27 cellular contexts compared by ENCODE assay signal in genomic region chr6:149328083-149328482, GRCh38. TPM values are rescaled to one million over a fixed set of nuclear protein-coding genes. Genes with fewer than 3 reads are reported as not detected.
DNase-seq lines count a peak whose midpoint lies in the region; ATAC-seq and TF ChIP-seq lines count a peak whose summit lies in the region.
"Had no signal": no experiment of that assay in that cellular context is flagged by ENCODE, and none has a peak within 500 bp of the region (broad histone marks: within the 10 kb centered on the region; RNA-seq: fewer than 3 reads in every experiment).

No MANE protein-coding gene starts in this region.

- H3K4me1 Mint-ChIP-seq in CD14-positive monocyte (peaks cover 69% of the 10 kb centered on the region), WTC11 (peaks cover 70% of the 10 kb centered on the region)
- H3K4me1 Mint-ChIP-seq in effector memory CD8-positive, alpha-beta T cell (ENCODE audit: low read depth in 2 of 2): peaks cover 48 to 67% of the 10 kb centered on the region in 2 donors

- intact Hi-C loops in CD14-positive monocyte (cut with micrococcal nuclease): no loop called here

- POLR2A ChIA-PET in WTC11 (lab: Charles Lee) (no interaction called here), HEK293T (lab: Yijun Ruan, JAX) (no interaction called here)

- peak; percentile 51 to 61 for ATAC-seq in activated CD4-positive, CD25-positive, alpha-beta regulatory T cell treated with anti-CD3 and anti-CD28 coated beads, Interleukin-2, amount 50 U/mL, for 24 hours
- ATAC-seq in WTC11: no peak
- ATAC-seq in effector memory CD8-positive, alpha-beta T cell (replicated peaks): no peak
- no peak for ATAC-seq in GM18867 (IDR thresholded peaks at IDR 0.05; ENCODE audit: unreplicated experiment)
- ATAC-seq: esophagus mucosa, right cardiac atrium had no signal

- peaks cover 0 to 5% of the 10 kb centered on the region in 2 donors for H3K36me3 Mint-ChIP-seq in CD14-positive monocyte
- H3K36me3 Mint-ChIP-seq in WTC11: no peaks in the 10 kb centered on the region
- no peaks in the 10 kb centered on the region for H3K36me3 Mint-ChIP-seq in effector memory CD8-positive, alpha-beta T cell (ENCODE audit: insufficient read depth)

- no peak for TF ChIP-seq CTCF in CD14-positive monocyte (IDR thresholded peaks at IDR 0.05)
- no peak for TF ChIP-seq CTCF in WTC11 (IDR thresholded peaks at IDR 0.05)

- CTCF ChIA-PET in WTC11 (lab: Charles Lee): no interaction called here
- CTCF ChIA-PET in HEK293T (lab: Yijun Ruan, JAX): interaction anchor here (0.5 kb wide), 1 partner anchor 299 kb away, joined by 3 read pairs; no protein-coding TSS in a partner anchor

- H3K27ac Mint-ChIP-seq in CD14-positive monocyte: peak overlapping the region in 4 of 7 donors; percentile 8 to 45 (median 25)
- H3K27ac Mint-ChIP-seq in WTC11: 0 out of 2 replicates have a peak overlapping the region, but pooled peaks have one; percentile 18
- no peak overlapping the region for H3K27ac Mint-ChIP-seq in effector memory CD8-positive, alpha-beta T cell

- H3K9me3 Mint-ChIP-seq in CD14-positive monocyte (no peaks in the 10 kb centered on the region), WTC11 (no peaks in the 10 kb centered on the region)
- H3K9me3 Mint-ChIP-seq in effector memory CD8-positive, alpha-beta T cell: no peaks in the 10 kb centered on the region

- H3K27me3 Mint-ChIP-seq in CD14-positive monocyte (ENCODE audit: low read depth in 3 of 3) (no peaks in the 10 kb centered on the region), WTC11 (ENCODE audit: low read depth) (no peaks in the 10 kb centered on the region)
- H3K27me3 Mint-ChIP-seq in effector memory CD8-positive, alpha-beta T cell: no peaks in the 10 kb centered on the region

- H3K4me3 Mint-ChIP-seq in CD14-positive monocyte: no peak overlapping the region
- H3K4me3 Mint-ChIP-seq in WTC11: no peak overlapping the region
- peak overlapping the region; percentile 13 to 61 for H3K4me3 Mint-ChIP-seq in effector memory CD8-positive, alpha-beta T cell

- DNase-seq in activated CD4-positive, CD25-positive, alpha-beta regulatory T cell (lab: John Stamatoyannopoulos, UW): no peak
- DNase-seq in CD14-positive monocyte (ENCODE audit: low spot score) (no peak), WTC11 (ENCODE audit: low spot score) (no peak), HEK293T (ENCODE audit: extremely low spot score) (no peak), COLO668 (lab: John Stamatoyannopoulos, UW; ENCODE audit: unreplicated experiment) (no peak)
- DNase-seq in effector memory CD8-positive, alpha-beta T cell: no peak
- DNase-seq: activated CD4-positive, alpha-beta T cell treated with anti-CD3 and anti-CD28 coated beads for 1 hour; activated effector memory CD4-positive, alpha-beta T cell treated with anti-CD3 and anti-CD28 coated beads, Interleukin-2, amount 50 U/mL, for 16 hours; amygdala; brain microvascular endothelial cell; cerebellar nuclear complex; dermis blood vessel endothelial cell; glutamatergic neuron; KG1; left ventricle myocardium inferior; MG63; NCI-H1105; NCI-H187; NCI-H2171; NCI-H510A; posterior cingulate gyrus; right cardiac atrium; stimulated activated CD4-positive, alpha-beta T cell treated with anti-CD3 and anti-CD28 coated beads, Interleukin-1b, Interleukin-23, amount 100 ng/mL, for 48 hours; stomach had no signal

TF ChIP-seq in WTC11, 78 proteins besides CTCF, POLR2A, EP300 and RAD21 (continues in another document):
- TF ChIP-seq ATF1 (CRISPR knock-in tag; IDR thresholded peaks at IDR 0.05) (no peak), ESRRA (CRISPR knock-in tag; IDR thresholded peaks at IDR 0.05; ENCODE audit: borderline replicate concordance) (no peak), ZNF219 (CRISPR knock-in tag; IDR thresholded peaks at IDR 0.05; ENCODE audit: borderline replicate concordance) (no peak), HMGA2 (CRISPR knock-in tag; IDR thresholded peaks at IDR 0.05) (no peak), MYBL2 (CRISPR knock-in tag; IDR thresholded peaks at IDR 0.05) (no peak), JAZF1 (CRISPR knock-in tag; IDR thresholded peaks at IDR 0.05) (no peak), ZNF138 (CRISPR knock-in tag; conservative IDR thresholded peaks at IDR 0.05) (no peak), GTF2I (CRISPR knock-in tag; conservative IDR thresholded peaks at IDR 0.05) (no peak)
- TF ChIP-seq, protein P1, sequence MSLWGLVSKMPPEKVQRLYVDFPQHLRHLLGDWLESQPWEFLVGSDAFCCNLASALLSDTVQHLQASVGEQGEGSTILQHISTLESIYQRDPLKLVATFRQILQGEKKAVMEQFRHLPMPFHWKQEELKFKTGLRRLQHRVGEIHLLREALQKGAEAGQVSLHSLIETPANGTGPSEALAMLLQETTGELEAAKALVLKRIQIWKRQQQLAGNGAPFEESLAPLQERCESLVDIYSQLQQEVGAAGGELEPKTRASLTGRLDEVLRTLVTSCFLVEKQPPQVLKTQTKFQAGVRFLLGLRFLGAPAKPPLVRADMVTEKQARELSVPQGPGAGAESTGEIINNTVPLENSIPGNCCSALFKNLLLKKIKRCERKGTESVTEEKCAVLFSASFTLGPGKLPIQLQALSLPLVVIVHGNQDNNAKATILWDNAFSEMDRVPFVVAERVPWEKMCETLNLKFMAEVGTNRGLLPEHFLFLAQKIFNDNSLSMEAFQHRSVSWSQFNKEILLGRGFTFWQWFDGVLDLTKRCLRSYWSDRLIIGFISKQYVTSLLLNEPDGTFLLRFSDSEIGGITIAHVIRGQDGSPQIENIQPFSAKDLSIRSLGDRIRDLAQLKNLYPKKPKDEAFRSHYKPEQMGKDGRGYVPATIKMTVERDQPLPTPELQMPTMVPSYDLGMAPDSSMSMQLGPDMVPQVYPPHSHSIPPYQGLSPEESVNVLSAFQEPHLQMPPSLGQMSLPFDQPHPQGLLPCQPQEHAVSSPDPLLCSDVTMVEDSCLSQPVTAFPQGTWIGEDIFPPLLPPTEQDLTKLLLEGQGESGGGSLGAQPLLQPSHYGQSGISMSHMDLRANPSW (CRISPR knock-in tag; conservative IDR thresholded peaks at IDR 0.05; ENCODE audit: low read depth): no peak
- TF ChIP-seq, protein P2, sequence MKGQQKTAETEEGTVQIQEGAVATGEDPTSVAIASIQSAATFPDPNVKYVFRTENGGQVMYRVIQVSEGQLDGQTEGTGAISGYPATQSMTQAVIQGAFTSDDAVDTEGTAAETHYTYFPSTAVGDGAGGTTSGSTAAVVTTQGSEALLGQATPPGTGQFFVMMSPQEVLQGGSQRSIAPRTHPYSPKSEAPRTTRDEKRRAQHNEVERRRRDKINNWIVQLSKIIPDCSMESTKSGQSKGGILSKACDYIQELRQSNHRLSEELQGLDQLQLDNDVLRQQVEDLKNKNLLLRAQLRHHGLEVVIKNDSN (CRISPR knock-in tag; IDR thresholded peaks at IDR 0.05): no peak
- TF ChIP-seq, protein P3, sequence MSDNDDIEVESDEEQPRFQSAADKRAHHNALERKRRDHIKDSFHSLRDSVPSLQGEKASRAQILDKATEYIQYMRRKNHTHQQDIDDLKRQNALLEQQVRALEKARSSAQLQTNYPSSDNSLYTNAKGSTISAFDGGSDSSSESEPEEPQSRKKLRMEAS (CRISPR knock-in tag; IDR thresholded peaks at IDR 0.05): no peak

TF ChIP-seq in HEK293T, 16 proteins besides CTCF, POLR2A, EP300 and RAD21:
- no peak for TF ChIP-seq ZNF384 (IDR thresholded peaks at IDR 0.05)
- no peak for TF ChIP-seq NFRKB (IDR thresholded peaks at IDR 0.05)
- no peak for TF ChIP-seq SUZ12 (IDR thresholded peaks at IDR 0.05)
- TF ChIP-seq FOXM1 (IDR thresholded peaks at IDR 0.05; ENCODE audit: borderline replicate concordance): no peak
- TF ChIP-seq ELF4 (IDR thresholded peaks at IDR 0.05): no peak
- no peak for TF ChIP-seq CTBP1 (IDR thresholded peaks at IDR 0.05; ENCODE audit: borderline replicate concordance)
- no peak for TF ChIP-seq FOXA1 (IDR thresholded peaks at IDR 0.05)
TF ChIP-seq in HEK293T: peak in this region for 0.

RNA-seq across cellular contexts. Expression of gene TAB2, which starts 10.6 kb away (rescaled TPM):
- polyA plus RNA-seq in CD14-positive monocyte: 1 to 10 TPM; 3.1 to 6.0 TPM
- total RNA-seq in WTC11 (2021): 45.3 to 55.6 TPM (median 47.2 TPM) in 3 replicates

Comparison
In these comparisons a context has a peak if more than half of its experiments do, and no peak if none do; other contexts are left out.
1. ATAC-seq: peak in activated CD4-positive, CD25-positive, alpha-beta regulatory T cell treated with anti-CD3 and anti-CD28 coated beads, Interleukin-2, amount 50 U/mL, for 24 hours (2 of 2); none in WTC11 (single experiment), effector memory CD8-positive, alpha-beta T cell (single experiment) and GM18867 (single experiment).
2. H3K27ac Mint-ChIP-seq: peak in CD14-positive monocyte (4 of 7) and WTC11 (single experiment); none in effector memory CD8-positive, alpha-beta T cell (0 of 2).
3. H3K4me3 Mint-ChIP-seq: peak in effector memory CD8-positive, alpha-beta T cell (2 of 2); none in CD14-positive monocyte (0 of 2) and WTC11 (single experiment).